In the genomic region with DNA sequence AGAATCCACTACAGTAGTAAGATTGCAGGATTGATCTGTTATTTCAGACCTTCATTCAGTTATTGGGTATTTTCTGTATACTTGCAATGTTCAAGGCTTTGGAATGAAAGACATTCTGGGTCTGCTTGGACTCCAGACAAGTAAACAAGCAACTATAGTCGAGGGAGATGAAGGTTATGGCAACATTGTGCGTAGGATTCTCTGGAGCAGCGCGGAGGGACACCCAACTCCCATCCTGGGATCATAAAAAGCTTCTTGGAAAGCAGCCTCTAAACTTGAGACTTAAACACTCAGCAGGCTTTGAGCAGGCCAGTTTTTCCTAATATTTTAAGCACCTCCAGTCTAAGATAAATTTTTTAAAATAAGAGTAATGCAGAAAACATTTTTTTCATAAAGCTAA, we compare ENCODE assay signal across 28 cellular contexts. TPM values are rescaled to one million over a fixed set of nuclear protein-coding genes. Genes with fewer than 3 reads are reported as not detected.
DNase-seq lines count a peak whose midpoint lies in the region; ATAC-seq and TF ChIP-seq lines count a peak whose summit lies in the region.
"Had no signal": no experiment of that assay in that cellular context is flagged by ENCODE, and none has a peak within 500 bp of the region (broad histone marks: within the 10 kb centered on the region; RNA-seq: fewer than 3 reads in every experiment).

No MANE protein-coding gene starts in this region.

- no peaks in the 10 kb centered on the region for H3K36me3 Mint-ChIP-seq in activated naive CD4-positive, alpha-beta T cell treated with anti-CD3 and anti-CD28 coated beads for 36 hours (ENCODE audit: low read depth)
- H3K36me3 Mint-ChIP-seq in T-helper 17 cell (ENCODE audit: low read depth): no peaks in the 10 kb centered on the region

- no peak for DNase-seq in activated naive CD4-positive, alpha-beta T cell treated with anti-CD3 and anti-CD28 coated beads for 36 hours
- no peak for DNase-seq in activated naive CD4-positive, alpha-beta T cell treated with Interleukin-2 at 50 U/mL for 16 hours
- DNase-seq in T-helper 17 cell (no peak), choroid plexus epithelial cell (ENCODE audit: low read depth) (peak; percentile 30), testis (no peak), breast epithelium (ENCODE audit: low spot score in 2 of 2) (no peak), occipital lobe (lab: John Stamatoyannopoulos, UW) (no peak)
- DNase-seq: ACHN; activated CD4-positive, alpha-beta T cell treated with anti-CD3 and anti-CD28 coated beads, Interleukin-2, amount 50 U/mL, for 4 hours; central memory CD4-positive, alpha-beta T cell; COR-L47; dermis blood vessel endothelial cell; DMS79; GDM1; left lung; mesendoderm; NCI-H1105; NCI-H1930; NCI-H526; NK-92 treated with Interleukin-12 subunit alpha and Interleukin-12 subunit beta, amount 100 ng/mL, for 24 hours; PC-9; Right ventricle myocardium superior; T1000 had no signal

- no peaks in the 10 kb centered on the region for H3K9me3 ChIP-seq in T-helper 17 cell (ENCODE audit: control insufficient read depth, low read length, poor library complexity, severe bottlenecking)
- no peaks in the 10 kb centered on the region for H3K9me3 ChIP-seq in testis
- H3K9me3 ChIP-seq in breast epithelium: no peaks in the 10 kb centered on the region
- H3K9me3 ChIP-seq: gastroesophageal sphincter, HAP-1, left lung, neutrophil, tibial nerve had no signal

- TF ChIP-seq POLR2A in testis (IDR thresholded peaks at IDR 0.05) (no peak), breast epithelium (IDR thresholded peaks at IDR 0.05) (no peak)

- TF ChIP-seq CTCF in choroid plexus epithelial cell (conservative IDR thresholded peaks at IDR 0.05; ENCODE audit: low read depth, low read length) (no peak), testis (IDR thresholded peaks at IDR 0.05) (no peak), breast epithelium (IDR thresholded peaks at IDR 0.05) (no peak)

- no peaks in the 10 kb centered on the region for H3K9me3 Mint-ChIP-seq in activated naive CD4-positive, alpha-beta T cell treated with anti-CD3 and anti-CD28 coated beads for 36 hours

- H3K4me3 ChIP-seq in choroid plexus epithelial cell (ENCODE audit: low read depth, low read length) (no peak overlapping the region), testis (no peak overlapping the region), breast epithelium (no peak overlapping the region)
- H3K4me3 ChIP-seq: gastroesophageal sphincter, HAP-1, hepatocyte, left lung, PC-9, tibial nerve had no signal

- CTCF ChIA-PET in activated naive CD4-positive, alpha-beta T cell treated with anti-CD3 and anti-CD28 coated beads for 36 hours (lab: Charles Lee): interaction anchor here (0.5 to 0.9 kb wide), 3 partner anchors 13 to 729 kb away, joined by 3 read pairs; no protein-coding TSS in a partner anchor

- H3K27ac Mint-ChIP-seq in activated naive CD4-positive, alpha-beta T cell treated with anti-CD3 and anti-CD28 coated beads for 36 hours: peak overlapping the region; percentile 14
- peak overlapping the region; percentile 24 for H3K27ac Mint-ChIP-seq in T-helper 17 cell

- WGBS in testis, 2 donors: 29 to 46% methylated on average over 4 of the region's 4 CpGs

- no peak for ATAC-seq in T-helper 17 cell
- ATAC-seq: gastroesophageal sphincter, left lung had no signal

- H3K27me3 ChIP-seq in testis (no peaks in the 10 kb centered on the region), breast epithelium (no peaks in the 10 kb centered on the region)
- H3K27me3 ChIP-seq: gastroesophageal sphincter, left lung, neutrophil, tibial nerve had no signal

- H3K27ac ChIP-seq in testis (peak overlapping the region; percentile 15 to 41), breast epithelium (no peak overlapping the region)
- H3K27ac ChIP-seq: gastroesophageal sphincter, hepatocyte, left lung, PC-9 had no signal

- no peaks in the 10 kb centered on the region for H3K27me3 Mint-ChIP-seq in activated naive CD4-positive, alpha-beta T cell treated with anti-CD3 and anti-CD28 coated beads for 36 hours (ENCODE audit: low read depth)
- H3K27me3 Mint-ChIP-seq in T-helper 17 cell: no peaks in the 10 kb centered on the region

- intact Hi-C loops in activated naive CD4-positive, alpha-beta T cell treated with anti-CD3 and anti-CD28 coated beads for 36 hours (cut with micrococcal nuclease): no loop called here
- intact Hi-C loops in testis (cut with DNase I; ENCODE audit: low total_unique reads) (no loop called here), breast epithelium (cut with DNase I; ENCODE audit: low total_unique reads) (no loop called here)

- H3K4me3 Mint-ChIP-seq in activated naive CD4-positive, alpha-beta T cell treated with anti-CD3 and anti-CD28 coated beads for 36 hours: no peak overlapping the region
- no peak overlapping the region for H3K4me3 Mint-ChIP-seq in T-helper 17 cell

- H3K36me3 ChIP-seq in testis (ENCODE audit: low read depth, missing control alignments) (no peaks in the 10 kb centered on the region), breast epithelium (no peaks in the 10 kb centered on the region)
- H3K36me3 ChIP-seq: gastroesophageal sphincter, HAP-1, left lung, neutrophil, tibial nerve had no signal

- H3K4me1 ChIP-seq in testis: peaks cover 3% of the 10 kb centered on the region
- H3K4me1 ChIP-seq in breast epithelium: no peaks in the 10 kb centered on the region
- H3K4me1 ChIP-seq: gastroesophageal sphincter, HAP-1 had no signal

- H3K4me1 Mint-ChIP-seq in activated naive CD4-positive, alpha-beta T cell treated with anti-CD3 and anti-CD28 coated beads for 36 hours (ENCODE audit: low read depth): peaks cover 72% of the 10 kb centered on the region
- peaks cover 23% of the 10 kb centered on the region for H3K4me1 Mint-ChIP-seq in T-helper 17 cell

RNA-seq across cellular contexts. Expression of a gene that starts 7.5 kb away (rescaled TPM):
- 10 to 100 TPM; 19.0 to 21.1 TPM for total RNA-seq in activated naive CD4-positive, alpha-beta T cell treated with anti-CD3 and anti-CD28 coated beads for 36 hours
- total RNA-seq in T-helper 17 cell: 10 to 100 TPM; 24.5 to 29.6 TPM
- 10 to 100 TPM; 60.9 to 69.1 TPM for total RNA-seq in testis
- polyA plus RNA-seq in testis (ENCODE audit: insufficient read depth, low read depth, low replicate concordance): 22.9 TPM
- 10 to 100 TPM; 63.3 to 78.3 (median 66.1) TPM for total RNA-seq in breast epithelium
- 69.7 TPM for total RNA-seq in occipital lobe

Comparison
In these comparisons a context has a peak if more than half of its experiments do, and no peak if none do; other contexts are left out.
1. H3K27ac ChIP-seq: peak in testis (2 of 2); none in breast epithelium (0 of 2).